21 cellular contexts compared by ENCODE assay signal in the genomic region with DNA sequence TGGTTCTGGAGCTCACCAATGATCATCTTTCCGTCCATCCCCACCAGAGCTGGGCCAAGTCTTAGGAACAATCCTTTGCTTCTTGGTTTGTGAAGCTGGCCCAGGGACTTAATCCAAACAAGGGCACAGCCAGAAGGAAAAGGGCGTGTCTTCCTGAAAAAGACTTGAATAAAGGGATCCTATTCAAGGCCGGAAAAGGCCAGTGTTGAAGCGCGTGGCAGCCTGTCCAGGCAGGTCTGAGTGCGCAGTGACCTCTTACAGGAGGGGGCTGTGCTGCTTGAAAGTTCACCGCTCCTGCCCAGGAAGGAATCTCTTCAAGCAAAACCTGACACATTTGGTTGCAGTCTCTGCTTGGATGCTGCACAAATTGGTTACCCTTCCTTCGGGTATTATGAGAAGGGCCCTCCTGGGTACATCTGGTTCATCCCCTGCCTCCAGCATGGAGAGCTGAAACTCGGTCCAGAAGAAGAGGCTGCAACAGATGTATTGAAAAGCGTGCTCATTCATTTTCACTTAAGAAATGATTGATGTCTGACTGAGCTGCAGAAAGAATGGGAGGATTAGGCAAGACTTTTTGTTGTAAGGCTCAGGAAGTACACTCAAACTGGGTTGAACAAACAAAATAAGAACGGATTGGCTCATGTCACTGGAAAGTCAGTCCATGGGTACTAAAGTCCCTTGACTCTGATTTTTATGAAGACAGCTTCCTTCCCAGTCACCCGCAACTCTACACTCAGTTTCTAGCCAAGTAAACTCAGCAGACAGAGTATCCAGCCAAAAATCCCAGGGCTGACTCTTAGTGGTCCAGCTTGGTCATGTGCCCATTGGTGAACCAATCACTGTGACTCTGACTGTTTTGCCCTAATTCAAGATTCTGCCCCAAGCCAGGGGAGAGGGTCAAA.
DNase-seq lines count a peak whose midpoint lies in the region; ATAC-seq and TF ChIP-seq lines count a peak whose summit lies in the region.
"Had no signal": no experiment of that assay in that cellular context is flagged by ENCODE, and none has a peak within 500 bp of the region (broad histone marks: within the 10 kb centered on the region; RNA-seq: fewer than 3 reads in every experiment).

No MANE protein-coding gene starts in this region.

- H2BK5ac ChIP-seq in neuronal stem cell (ENCODE audit: low read length) (no peak overlapping the region), mesendoderm (ENCODE audit: low read length) (no peak overlapping the region)

- no peak overlapping the region for H3K23ac ChIP-seq in neuronal stem cell (ENCODE audit: low read depth, low read length, poor library complexity)
- no peak overlapping the region for H3K23ac ChIP-seq in mesendoderm (ENCODE audit: low read length)

- no peak overlapping the region for H4K8ac ChIP-seq in neuronal stem cell (ENCODE audit: low read depth, low read length)
- H4K8ac ChIP-seq in mesendoderm (ENCODE audit: low read depth, low read length), result no peak overlapping the region

- H2AK5ac ChIP-seq in neuronal stem cell (ENCODE audit: low read depth, low read length) (no peak overlapping the region), mesendoderm (ENCODE audit: low read length) (no peak overlapping the region)

- POLR2A ChIA-PET in PC-3 (lab: Charles Lee; ENCODE audit: unreplicated experiment), result no interaction called here

- H3K79me1 ChIP-seq in neuronal stem cell (ENCODE audit: low read depth, low read length) (no peaks in the 10 kb centered on the region), mesendoderm (ENCODE audit: low read length) (no peaks in the 10 kb centered on the region)

- no peak overlapping the region for H3K14ac ChIP-seq in neuronal stem cell (ENCODE audit: low read length)

- H3K18ac ChIP-seq in neuronal stem cell (ENCODE audit: low read length), result no peak overlapping the region
- no peak overlapping the region for H3K18ac ChIP-seq in mesendoderm (ENCODE audit: low read length)

- no peak overlapping the region for H2BK12ac ChIP-seq in neuronal stem cell (ENCODE audit: low read length)

- H3K9ac ChIP-seq in PC-3 (ENCODE audit: low read length) (no peak overlapping the region), neuronal stem cell (ENCODE audit: low read depth, low read length, poor library complexity) (no peak overlapping the region), mesendoderm (ENCODE audit: low read length) (no peak overlapping the region)

- H4K91ac ChIP-seq in neuronal stem cell (ENCODE audit: low read depth, low read length, poor library complexity), result no peak overlapping the region

- H2BK120ac ChIP-seq in neuronal stem cell (ENCODE audit: low read depth, low read length) (no peak overlapping the region), mesendoderm (ENCODE audit: low read depth, low read length) (no peak overlapping the region)

- DNase-seq in ELF-1 (ENCODE audit: low read depth, low spot score) (peak; percentile 32), PC-3 (peak; percentile 32), epithelial cell of esophagus (ENCODE audit: low read depth) (peak; percentile 76), neuronal stem cell (ENCODE audit: low spot score) (no peak), mesendoderm (no peak)
- DNase-seq: activated CD4-positive, alpha-beta T cell treated with anti-CD3 and anti-CD28 coated beads for 4 hours; activated naive CD4-positive, alpha-beta T cell treated with anti-CD3 and anti-CD28 coated beads, Interleukin-2, amount 10 ng/mL, durations not matched to agents 7 days and 5 days; activated T-cell treated with anti-CD3 and anti-CD28 coated beads, Interleukin-2, amount 50 U/mL, for 72 hours; amygdala; CD8-positive, alpha-beta T cell; cortex of kidney; DMS79 treated with DMSO at 0.1 percent for 48 hours; immature natural killer cell; NCI-H2107; Right ventricle myocardium superior; T-helper 1 cell had no signal

- H3K4me1 ChIP-seq in PC-3 (ENCODE audit: insufficient read depth, low read length) (peaks cover 11% of the 10 kb centered on the region; the same call in 1 of the 2 replicates), neuronal stem cell (ENCODE audit: control insufficient read depth in 2 of 2, insufficient read depth in 1 of 2, low read depth in 1 of 2, low read length in 2 of 2) (peaks cover 0 to 11% of the 10 kb centered on the region in 2 donors), mesendoderm (ENCODE audit: control insufficient read depth, low read depth, low read length) (no peaks in the 10 kb centered on the region)

- BruUV-seq in PC-3 (replicated peaks; lab: Mats Ljungman, UMichigan), result no TSS peak

- H4K20me1 ChIP-seq in PC-3 (ENCODE audit: low read length), result no peaks in the 10 kb centered on the region

- CTCF ChIA-PET in PC-3 (lab: Charles Lee), result no interaction called here

- ATAC-seq in PC-3 (no peak; the same call in 1 of the 2 replicates), HG02970 (IDR thresholded peaks at IDR 0.05; ENCODE audit: low FRiP score, unreplicated experiment) (no peak), HG02938 (IDR thresholded peaks at IDR 0.05; ENCODE audit: unreplicated experiment) (no peak)
- ATAC-seq: activated T-cell treated with anti-CD3 and anti-CD28 coated beads, Interleukin-2, amount 50 U/mL, for 72 hours; CD8-positive, alpha-beta T cell; GM12878 had no signal

- TF ChIP-seq CTCF in PC-3 (conservative IDR thresholded peaks at IDR 0.05; ENCODE audit: low read depth, low read length) (no peak), epithelial cell of esophagus (IDR thresholded peaks at IDR 0.05; ENCODE audit: insufficient read depth, low read depth, low read length, missing control alignments) (no peak)

- no peak overlapping the region for H4K5ac ChIP-seq in mesendoderm (ENCODE audit: low read length)

- H3K9me2 ChIP-seq in PC-3 (replicated peaks; ENCODE audit: low read length), result no peaks in the 10 kb centered on the region

- intact Hi-C loops in PC-3 (cut with micrococcal nuclease), result no loop called here

- no peaks in the 10 kb centered on the region for H3K36me3 ChIP-seq in PC-3 (ENCODE audit: low read depth, low read length)
- no peaks in the 10 kb centered on the region for H3K36me3 ChIP-seq in neuronal stem cell (replicated peaks in 1 of 2; ENCODE audit: control insufficient read depth in 2 of 2, insufficient read depth in 2 of 2, low read length in 2 of 2)
- no peaks in the 10 kb centered on the region for H3K36me3 ChIP-seq in mesendoderm (ENCODE audit: control insufficient read depth, insufficient read depth, low read length)
- H3K36me3 ChIP-seq: cardiac muscle cell had no signal

- no peak overlapping the region for H3K56ac ChIP-seq in mesendoderm (ENCODE audit: low read length)

- H3K27me3 ChIP-seq in PC-3 (ENCODE audit: low read length), result no peaks in the 10 kb centered on the region
- no peaks in the 10 kb centered on the region for H3K27me3 ChIP-seq in neuronal stem cell (ENCODE audit: control insufficient read depth in 3 of 3, insufficient read depth in 3 of 3, low read depth in 1 of 3, low read length in 3 of 3)
- H3K27me3 ChIP-seq in mesendoderm (ENCODE audit: insufficient read depth, low read length, poor library complexity), result no peaks in the 10 kb centered on the region
- H3K27me3 ChIP-seq: cardiac muscle cell, hepatocyte had no signal

- H3K9me3 ChIP-seq in PC-3 (ENCODE audit: low read length), result no peaks in the 10 kb centered on the region
- H3K9me3 ChIP-seq in neuronal stem cell (replicated peaks in 1 of 2; ENCODE audit: control insufficient read depth in 2 of 2, insufficient read depth in 1 of 2, low read depth in 1 of 2, low read length in 2 of 2), result peaks cover 0 to 2% of the 10 kb centered on the region in 2 donors

- H3F3A ChIP-seq in PC-3 (ENCODE audit: low read length, unreplicated experiment), result no peaks in the 10 kb centered on the region

- no peaks in the 10 kb centered on the region for H3K79me2 ChIP-seq in PC-3 (ENCODE audit: low read length)
- no peaks in the 10 kb centered on the region for H3K79me2 ChIP-seq in mesendoderm (ENCODE audit: control insufficient read depth, insufficient read depth, low read length)
- H3K79me2 ChIP-seq: hepatocyte had no signal

- no CpG with 5 or more reads among the region's 12 CpGs for whole genome bisulfite sequencing in neuronal stem cell (ENCODE audit: extremely low coverage in 2 of 2, insufficient read length in 2 of 2, insufficient replicate concordance in 1 of 2), 2 donors
- WGBS in mesendoderm (ENCODE audit: extremely low coverage, insufficient coverage, low lambda C conversion rate), result no CpG with 5 or more reads among the region's 12 CpGs

- H3K4me3 ChIP-seq in PC-3 (ENCODE audit: low read length), result no peak overlapping the region
- no peak overlapping the region for H3K4me3 ChIP-seq in epithelial cell of esophagus (ENCODE audit: low read length)
- no peak overlapping the region for H3K4me3 ChIP-seq in neuronal stem cell (ENCODE audit: low read length in 2 of 2)
- no peak overlapping the region for H3K4me3 ChIP-seq in mesendoderm (ENCODE audit: low read length)
- H3K4me3 ChIP-seq: cardiac muscle cell, GM12878, hepatocyte had no signal

- no peak overlapping the region for H3K4ac ChIP-seq in neuronal stem cell (ENCODE audit: low read length)
- H3K4ac ChIP-seq in mesendoderm (ENCODE audit: low read depth, low read length), result no peak overlapping the region

- H3K27ac ChIP-seq in PC-3 (ENCODE audit: low read length), result no peak overlapping the region
- H3K27ac ChIP-seq in neuronal stem cell (replicated peaks; ENCODE audit: low read length), result peak overlapping the region; percentile 64
- H3K27ac ChIP-seq in mesendoderm (ENCODE audit: low read depth, low read length), result no peak overlapping the region
- H3K27ac ChIP-seq: cardiac muscle cell, hepatocyte had no signal

- H2BK15ac ChIP-seq in neuronal stem cell (ENCODE audit: low read length) (no peak overlapping the region), mesendoderm (replicated peaks; ENCODE audit: low read depth) (no peak overlapping the region)

- H3K4me2 ChIP-seq in PC-3 (ENCODE audit: low read length) (no peak overlapping the region), neuronal stem cell (ENCODE audit: insufficient read depth, low read length, poor library complexity, severe bottlenecking) (no peak overlapping the region), mesendoderm (ENCODE audit: low read length) (no peak overlapping the region)
- H3K4me2 ChIP-seq: hepatocyte had no signal

- H2AFZ ChIP-seq in PC-3 (ENCODE audit: low read length), result no peak overlapping the region
- H2AFZ ChIP-seq in neuronal stem cell (ENCODE audit: low read length), result peak overlapping the region; percentile 41
- H2AFZ ChIP-seq: hepatocyte had no signal

Comparison
In these comparisons a context has a peak if more than half of its experiments do, and no peak if none do; other contexts are left out.
1. DNase-seq: peak in ELF-1 (single experiment), PC-3 (single experiment) and epithelial cell of esophagus (single experiment); none in neuronal stem cell (single experiment) and mesendoderm (single experiment).